In the genomic region with DNA sequence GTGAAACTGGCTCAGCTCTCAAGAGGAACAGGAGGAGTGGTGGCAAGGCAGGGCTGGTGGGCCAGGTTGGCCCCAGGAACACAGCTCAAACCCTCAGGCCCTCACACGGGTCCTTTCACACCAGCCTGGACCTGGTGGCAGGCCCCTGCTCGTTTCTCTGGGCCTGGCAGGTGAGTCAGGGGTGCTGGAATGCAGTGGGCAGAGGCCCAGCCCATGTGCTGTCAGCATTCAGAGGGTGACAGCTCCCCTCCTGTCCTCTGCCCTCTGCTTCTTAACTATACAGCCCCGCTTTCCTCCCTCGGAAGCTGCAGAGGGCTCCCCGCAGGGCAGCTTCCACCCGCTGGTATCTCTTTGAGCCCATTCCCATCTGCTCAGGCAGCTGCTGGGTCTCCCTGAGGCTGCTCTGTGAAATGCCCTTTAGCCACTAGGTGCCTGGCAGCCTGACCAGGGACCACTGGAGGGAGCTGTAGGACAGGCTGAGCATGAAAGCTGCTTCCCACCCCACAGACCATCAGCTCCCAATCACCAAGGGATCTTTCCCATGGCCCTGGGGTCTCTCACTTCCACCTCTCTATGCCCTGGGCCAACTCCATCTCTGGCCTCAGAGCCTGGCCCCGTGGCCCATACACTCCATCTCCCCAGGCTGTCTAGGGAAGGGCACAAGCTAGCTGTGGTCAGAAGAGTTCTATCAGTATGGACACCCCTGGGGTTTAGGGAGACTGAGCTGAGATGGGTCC, we compare ENCODE assay signal across 1 cellular context.
TF ChIP-seq lines count a peak whose summit lies in the region.

No MANE protein-coding gene starts in this region.

TF ChIP-seq in IMR-90, 13 proteins besides CTCF, POLR2A, EP300 and RAD21:
- peak; percentile 76 for TF ChIP-seq SMC3 (IDR thresholded peaks at IDR 0.05; ENCODE audit: low read depth, low read length)
- no peak for TF ChIP-seq MAFK (IDR thresholded peaks at IDR 0.05; ENCODE audit: low read depth, low read length)
- peak; percentile 26; the same call in 1 of the 2 replicates for TF ChIP-seq FOS (IDR thresholded peaks at IDR 0.05; ENCODE audit: low read depth, low read length)
- peak; percentile 46; the same call in 1 of the 2 replicates for TF ChIP-seq MAZ (IDR thresholded peaks at IDR 0.05; ENCODE audit: borderline replicate concordance, low read depth, low read length)
- TF ChIP-seq RCOR1 (IDR thresholded peaks at IDR 0.05; ENCODE audit: insufficient replicate concordance, low read length) = no peak
TF ChIP-seq in IMR-90: peak in this region for 3.
